Comparison of ENCODE assay signal across 25 cellular contexts in genomic region chr2:208189782-208190181, GRCh38. TPM values are rescaled to one million over a fixed set of nuclear protein-coding genes. Genes with fewer than 3 reads are reported as not detected.
DNase-seq lines count a peak whose midpoint lies in the region; ATAC-seq and TF ChIP-seq lines count a peak whose summit lies in the region.
"Had no signal": no experiment of that assay in that cellular context is flagged by ENCODE, and none has a peak within 500 bp of the region (broad histone marks: within the 10 kb centered on the region; RNA-seq: fewer than 3 reads in every experiment).

TSS of gene C2orf80 (minus strand) at chr2:208190030. CDS start at chr2:208186986, 3,044 bp downstream.

- TF ChIP-seq POLR2A in thyroid gland (IDR thresholded peaks at IDR 0.05): no peak

- no peak within 1 kb of the TSS for H3K27ac ChIP-seq in thyroid gland
- H3K27ac ChIP-seq: heart left ventricle, psoas muscle, stomach, WERI-Rb-1 had no signal

- WGBS in thyroid gland, 2 donors: 32 to 48% methylated on average over 8 of the region's 8 CpGs

- no peak within 1 kb of the TSS for H3K4me3 ChIP-seq in thyroid gland (replicated peaks in 1 of 3)
- H3K4me3 ChIP-seq: heart left ventricle, psoas muscle, stomach had no signal

- peak in 2 of 3 experiments; percentile 49 to 79 for DNase-seq in NCI-H1417 (lab: John Stamatoyannopoulos, UW)
- DNase-seq in NCI-H1417 treated with DMSO at 0.1 percent for 48 hours (lab: John Stamatoyannopoulos, UW): no peak
- no peak for DNase-seq in cerebellum (ENCODE audit: low spot score)
- DNase-seq in left kidney (ENCODE audit: low read depth, low spot score): peak; percentile 43
- DNase-seq in superior temporal gyrus (ENCODE audit: extremely low spot score): peak; percentile 62
- no peak for DNase-seq in thyroid gland
- DNase-seq: 8988T; CD4-positive, alpha-beta memory T cell; heart left ventricle; KBM-7; MM.1S; NCI-H1694; NCI-H446; psoas muscle; stimulated activated CD8-positive, alpha-beta memory T cell treated with anti-CD3 and anti-CD28 coated beads, Interleukin-4, amount 100 ng/mL, for 48 hours; stomach; WERI-Rb-1 had no signal

- H3K9me3 ChIP-seq in thyroid gland: no peaks in the 10 kb centered on the region
- H3K9me3 ChIP-seq: heart left ventricle, psoas muscle, stomach had no signal

- intact Hi-C loops in thyroid gland (cut with DNase I): no loop called here

- no peak for TF ChIP-seq CTCF in thyroid gland (IDR thresholded peaks at IDR 0.05)

- H3K27me3 ChIP-seq in thyroid gland: no peaks in the 10 kb centered on the region

- no peaks in the 10 kb centered on the region for H3K4me1 ChIP-seq in thyroid gland
- H3K4me1 ChIP-seq: heart left ventricle, psoas muscle, stomach had no signal

- H3K36me3 ChIP-seq in thyroid gland: no peaks in the 10 kb centered on the region
- H3K36me3 ChIP-seq: heart left ventricle, stomach, WERI-Rb-1 had no signal

- no peak for ATAC-seq in HG03457 (IDR thresholded peaks at IDR 0.05; ENCODE audit: unreplicated experiment)
- ATAC-seq in GM18519 (IDR thresholded peaks at IDR 0.05; ENCODE audit: low FRiP score, unreplicated experiment): no peak
- ATAC-seq: heart left ventricle, psoas muscle, SK-N-SH treated with all-trans-retinoic acid at 6 μM for 48 hours had no signal

RNA-seq across cellular contexts. Expression of gene C2orf80, which starts in this region (rescaled TPM):
- 12.2 TPM for total RNA-seq in cerebellum
- not detected for total RNA-seq in thyroid gland
- total RNA-seq: cardiac septum; CD4-positive, alpha-beta memory T cell; heart left ventricle; HT1080; liver; mononuclear cell; psoas muscle; skeletal muscle tissue; stomach had no signal

Comparison
In these comparisons a context has a peak if more than half of its experiments do, and no peak if none do; other contexts are left out.
1. RNA of gene C2orf80 (total RNA-seq): 12.2 TPM in cerebellum (single experiment); not detected in thyroid gland; every median in the first group is over 10 times any median in the second.
2. DNase-seq: peak in NCI-H1417 (2 of 3), left kidney (single experiment) and superior temporal gyrus (single experiment); none in NCI-H1417 treated with DMSO at 0.1 percent for 48 hours (single experiment), cerebellum (single experiment) and thyroid gland (0 of 2).